In the genomic region with DNA sequence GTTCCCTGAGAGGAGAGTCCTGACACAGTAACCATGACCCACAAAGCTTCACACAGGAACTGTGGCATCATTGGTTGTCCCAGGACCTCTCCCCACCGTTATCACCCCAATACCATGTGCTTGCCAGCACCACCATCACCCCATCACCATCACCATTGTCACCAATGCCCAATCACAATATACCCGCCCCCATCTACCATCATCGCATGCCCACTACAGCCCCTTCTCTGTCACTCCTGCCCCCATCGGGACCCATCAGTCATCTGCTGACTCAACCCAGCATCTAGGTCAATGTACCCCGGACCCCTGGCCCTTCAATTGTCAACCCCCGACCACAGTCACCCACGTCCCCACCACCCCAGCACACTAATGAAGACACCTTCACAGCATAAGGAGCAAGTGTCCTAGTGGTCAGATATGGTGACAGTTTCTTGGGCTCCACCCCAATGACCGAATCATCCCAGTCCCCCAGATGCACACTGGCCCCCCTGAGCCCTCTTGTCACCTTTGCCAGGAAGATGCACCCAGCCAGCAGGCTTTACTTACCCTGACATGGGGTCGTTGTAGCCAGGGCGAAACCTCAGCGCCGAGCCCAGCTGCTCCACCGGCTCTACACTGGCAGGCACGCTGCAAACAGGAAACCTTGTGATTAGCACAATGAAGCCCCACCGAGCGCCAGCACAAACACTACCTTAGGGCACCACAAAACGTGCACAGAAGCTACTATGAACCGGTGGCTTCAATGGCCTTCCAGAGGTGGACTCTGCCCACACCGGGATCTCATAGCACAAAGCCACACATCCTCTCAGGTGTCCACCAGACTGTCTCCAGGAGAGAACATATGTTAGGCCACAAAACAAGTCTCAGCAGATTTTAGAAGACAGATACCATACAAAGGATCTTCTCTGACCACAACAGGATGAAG, we compare ENCODE assay signal across 10 cellular contexts. TPM values are rescaled to one million over a fixed set of nuclear protein-coding genes. Genes with fewer than 3 reads are reported as not detected.
DNase-seq lines count a peak whose midpoint lies in the region; ATAC-seq and TF ChIP-seq lines count a peak whose summit lies in the region.
"Had no signal": no experiment of that assay in that cellular context is flagged by ENCODE, and none has a peak within 500 bp of the region (broad histone marks: within the 10 kb centered on the region; RNA-seq: fewer than 3 reads in every experiment).

No MANE protein-coding gene starts in this region.

- H3F3A ChIP-seq in MM.1S (ENCODE audit: insufficient read depth, low read length): peaks cover 8% of the 10 kb centered on the region; the same call in 1 of the 2 replicates

- H3K4me3 Mint-ChIP-seq in activated T-helper 17 cell treated with anti-CD3 and anti-CD28 coated beads, Interleukin-2, amount 50 U/mL, for 72 hours: peak overlapping the region; percentile 81
- peak overlapping the region; percentile 74 to 94 (median 88) for H3K4me3 Mint-ChIP-seq in naive B cell
- H3K4me3 Mint-ChIP-seq: nephron had no signal

- H3K4me2 ChIP-seq in MM.1S (ENCODE audit: low read depth, low read length): peak overlapping the region; percentile 22

- WGBS in lower leg skin, 2 donors: 81 to 84% methylated on average over 13 to 19 of the region's 19 CpGs

- peak overlapping the region; percentile 88 for H3K27ac Mint-ChIP-seq in activated T-helper 17 cell treated with anti-CD3 and anti-CD28 coated beads, Interleukin-2, amount 50 U/mL, for 72 hours
- peak overlapping the region; percentile 93 to 99 (median 97) for H3K27ac Mint-ChIP-seq in naive B cell
- H3K27ac Mint-ChIP-seq: nephron had no signal

- no peaks in the 10 kb centered on the region for H3K27me3 Mint-ChIP-seq in activated T-helper 17 cell treated with anti-CD3 and anti-CD28 coated beads, Interleukin-2, amount 50 U/mL, for 72 hours
- H3K27me3 Mint-ChIP-seq in naive B cell: no peaks in the 10 kb centered on the region

- no peak for TF ChIP-seq POLR2A in lower leg skin (IDR thresholded peaks at IDR 0.05)

- no peaks in the 10 kb centered on the region for H3K36me3 ChIP-seq in MM.1S (replicated peaks; ENCODE audit: insufficient read depth, low read length)

- H3K4me1 Mint-ChIP-seq in activated T-helper 17 cell treated with anti-CD3 and anti-CD28 coated beads, Interleukin-2, amount 50 U/mL, for 72 hours: peaks cover 26% of the 10 kb centered on the region
- peaks cover 32 to 65% (median 65%) of the 10 kb centered on the region in 3 donors for H3K4me1 Mint-ChIP-seq in naive B cell

- no peaks in the 10 kb centered on the region for H3K9me2 ChIP-seq in MM.1S (replicated peaks; ENCODE audit: insufficient read depth, low read length)

- no peaks in the 10 kb centered on the region for H3K9me3 ChIP-seq in MM.1S (replicated peaks; ENCODE audit: insufficient read depth, low read length)

- H3K27me3 ChIP-seq in MM.1S (replicated peaks; ENCODE audit: insufficient read depth, low read length): no peaks in the 10 kb centered on the region

- no peaks in the 10 kb centered on the region for H4K20me1 ChIP-seq in MM.1S (ENCODE audit: insufficient read depth, low read length)

- H2AFZ ChIP-seq in MM.1S (ENCODE audit: low read length): peak overlapping the region; percentile 60

- peak; percentile 7; the same call in 1 of the 2 replicates for TF ChIP-seq CTCF in MM.1S (IDR thresholded peaks at IDR 0.05; ENCODE audit: low read length)
- no peak for TF ChIP-seq CTCF in lower leg skin (IDR thresholded peaks at IDR 0.05)

- H3K9ac ChIP-seq in MM.1S (ENCODE audit: low read length): peak overlapping the region; percentile 24; the same call in 1 of the 2 replicates

- H3K9me3 Mint-ChIP-seq in activated T-helper 17 cell treated with anti-CD3 and anti-CD28 coated beads, Interleukin-2, amount 50 U/mL, for 72 hours: no peaks in the 10 kb centered on the region
- H3K9me3 Mint-ChIP-seq in naive B cell: no peaks in the 10 kb centered on the region
- H3K9me3 Mint-ChIP-seq: nephron had no signal

- ATAC-seq in activated T-helper 17 cell treated with anti-CD3 and anti-CD28 coated beads, Interleukin-2, amount 50 U/mL, for 72 hours (replicated peaks): peak; percentile 80
- ATAC-seq in naive B cell (ENCODE audit: low read depth in 2 of 2): peak; percentile 93 to 94
- ATAC-seq in GM21390 (IDR thresholded peaks at IDR 0.05; ENCODE audit: unreplicated experiment): no peak
- ATAC-seq in HG03520 (IDR thresholded peaks at IDR 0.05; ENCODE audit: unreplicated experiment): no peak

- peaks cover 10% of the 10 kb centered on the region for H3K4me1 ChIP-seq in MM.1S (ENCODE audit: low read length)

- H3K36me3 Mint-ChIP-seq in activated T-helper 17 cell treated with anti-CD3 and anti-CD28 coated beads, Interleukin-2, amount 50 U/mL, for 72 hours (ENCODE audit: low read depth): peaks cover 14% of the 10 kb centered on the region
- no peaks in the 10 kb centered on the region for H3K36me3 Mint-ChIP-seq in naive B cell

- intact Hi-C loops in lower leg skin (cut with DNase I; ENCODE audit: low total_unique reads): no loop called here

- DNase-seq in D341Med (ENCODE audit: low spot score) (peak; percentile 10), MM.1S (peak; percentile 89), naive B cell (peak; percentile 74), COLO829 (ENCODE audit: low spot score) (no peak), lower leg skin (ENCODE audit: low spot score in 2 of 2) (no peak)
- DNase-seq: NCI-H2029 had no signal

- no peak overlapping the region for H3K4me3 ChIP-seq in MM.1S (ENCODE audit: low read length)
- no peak overlapping the region for H3K4me3 ChIP-seq in lower leg skin (ENCODE audit: low read depth, poor library complexity, severe bottlenecking)

- H3K79me2 ChIP-seq in MM.1S (ENCODE audit: low read length): no peaks in the 10 kb centered on the region

- H3K27ac ChIP-seq in MM.1S (ENCODE audit: low read length): peak overlapping the region; percentile 51

RNA-seq across cellular contexts. Expression of gene SHISA5, which starts 25.1 kb away (rescaled TPM):
- 100 to 1,000 TPM; 112 to 113 TPM for total RNA-seq in activated T-helper 17 cell treated with anti-CD3 and anti-CD28 coated beads, Interleukin-2, amount 50 U/mL, for 72 hours
- 100 to 1,000 TPM; 393 to 571 (median 442) TPM for polyA plus RNA-seq in naive B cell (ENCODE audit: low read depth in 6 of 6)
- total RNA-seq in lower leg skin: 10 to 100 TPM; 64.3 to 93.6 (median 71.0) TPM

RNA-seq across cellular contexts. Expression of gene ATRIP, which starts 32.4 kb away (rescaled TPM):
- 10 to 100 TPM; 10.5 to 14.9 TPM for total RNA-seq in activated T-helper 17 cell treated with anti-CD3 and anti-CD28 coated beads, Interleukin-2, amount 50 U/mL, for 72 hours
- 10 to 100 TPM in 1 of 6 donors, 1 to 10 TPM in 5; 7.4 to 11.9 (median 7.7) TPM for polyA plus RNA-seq in naive B cell (ENCODE audit: low read depth in 6 of 6)
- total RNA-seq in lower leg skin: 10 to 100 TPM in 2 of 4 donors, 1 to 10 TPM in 2; 5.6 to 14.1 (median 9.3) TPM

RNA-seq across cellular contexts. Expression of gene TMA7, which starts 38.8 kb away (rescaled TPM):
- 100 to 1,000 TPM; 181 to 328 TPM for total RNA-seq in activated T-helper 17 cell treated with anti-CD3 and anti-CD28 coated beads, Interleukin-2, amount 50 U/mL, for 72 hours
- polyA plus RNA-seq in naive B cell (ENCODE audit: low read depth in 6 of 6): 100 to 1,000 TPM; 433 to 593 (median 531) TPM
- total RNA-seq in lower leg skin: 100 to 1,000 TPM; 173 to 271 (median 250) TPM

RNA-seq across cellular contexts. Expression of gene CCDC51, which starts 39.0 kb away (rescaled TPM):
- 10 to 100 TPM; 15.5 to 28.4 TPM for total RNA-seq in activated T-helper 17 cell treated with anti-CD3 and anti-CD28 coated beads, Interleukin-2, amount 50 U/mL, for 72 hours
- polyA plus RNA-seq in naive B cell (ENCODE audit: low read depth in 6 of 6): 10 to 100 TPM in 3 of 6 donors, 1 to 10 TPM in 3; 4.1 to 14.8 (median 9.5) TPM
- 10 to 100 TPM in 3 of 4 donors, 1 to 10 TPM in 1; 6.7 to 17.1 (median 11.6) TPM for total RNA-seq in lower leg skin

RNA-seq across cellular contexts. Expression of gene PLXNB1, which starts 49.0 kb away (rescaled TPM):
- 1 to 10 TPM; 3.5 to 3.8 TPM for total RNA-seq in activated T-helper 17 cell treated with anti-CD3 and anti-CD28 coated beads, Interleukin-2, amount 50 U/mL, for 72 hours
- polyA plus RNA-seq in naive B cell (ENCODE audit: low read depth in 6 of 6): under 1 TPM in 2 of 6 donors, not detected in 4; 0.03 to 0.37 TPM
- 100 to 1,000 TPM; 111 to 227 (median 145) TPM for total RNA-seq in lower leg skin

Comparison
In these comparisons a context has a peak if more than half of its experiments do, and no peak if none do; other contexts are left out.
1. DNase-seq: peak in D341Med (single experiment), MM.1S (single experiment) and naive B cell (single experiment); none in COLO829 (single experiment) and lower leg skin (0 of 2).
2. ATAC-seq: peak in activated T-helper 17 cell treated with anti-CD3 and anti-CD28 coated beads, Interleukin-2, amount 50 U/mL, for 72 hours (single experiment) and naive B cell (2 of 2); none in GM21390 (single experiment) and HG03520 (single experiment).